8 cellular contexts compared by ENCODE assay signal in genomic region chr2:230798769-230799399, GRCh38.
DNase-seq lines count a peak whose midpoint lies in the region; ATAC-seq and TF ChIP-seq lines count a peak whose summit lies in the region.

No MANE protein-coding gene starts in this region.

- peaks cover 6% of the 10 kb centered on the region for H3K9me3 Mint-ChIP-seq in mesothelial cell of epicardium

- H3K27me3 Mint-ChIP-seq in mesothelial cell of epicardium (ENCODE audit: low read depth) = no peaks in the 10 kb centered on the region

- no peak overlapping the region for H3K27ac Mint-ChIP-seq in mesothelial cell of epicardium

- TF ChIP-seq CTCF in choroid plexus epithelial cell (conservative IDR thresholded peaks at IDR 0.05; ENCODE audit: low read depth, low read length) (peak; percentile 67), mesothelial cell of epicardium (IDR thresholded peaks at IDR 0.05; ENCODE audit: unreplicated experiment) (peak; percentile 47)

- no peak for ATAC-seq in GM21576 (IDR thresholded peaks at IDR 0.05; ENCODE audit: unreplicated experiment)
- ATAC-seq in HG03457 (IDR thresholded peaks at IDR 0.05; ENCODE audit: unreplicated experiment) = no peak

- no peak overlapping the region for H3K4me3 ChIP-seq in choroid plexus epithelial cell (ENCODE audit: low read depth, low read length)

- DNase-seq in activated gamma-delta T cell treated with Interleukin-2 at 50 U/mL for 16 hours = peak; percentile 50
- DNase-seq in activated gamma-delta T cell (lab: John Stamatoyannopoulos, UW) = no peak
- peak; percentile 54 for DNase-seq in LHCN-M2 (ENCODE audit: low read depth)
- DNase-seq in SKM-1 treated with dmso at 0.1 percent for 144 hours (lab: John Stamatoyannopoulos, UW; ENCODE audit: unreplicated experiment) = peak; percentile 34
- DNase-seq in choroid plexus epithelial cell (ENCODE audit: low read depth) = peak; percentile 80
- no peak for DNase-seq in mesothelial cell of epicardium (ENCODE audit: low spot score in 2 of 2, unreplicated experiment in 2 of 2)

- H3K4me3 Mint-ChIP-seq in mesothelial cell of epicardium = no peak overlapping the region

- peaks cover 34% of the 10 kb centered on the region for H3K36me3 Mint-ChIP-seq in mesothelial cell of epicardium

- peaks cover 5% of the 10 kb centered on the region for H3K4me1 Mint-ChIP-seq in mesothelial cell of epicardium

Comparison
In these comparisons a context has a peak if more than half of its experiments do, and no peak if none do; other contexts are left out.
1. DNase-seq: peak in activated gamma-delta T cell treated with Interleukin-2 at 50 U/mL for 16 hours (single experiment), LHCN-M2 (single experiment), SKM-1 treated with dmso at 0.1 percent for 144 hours (single experiment) and choroid plexus epithelial cell (single experiment); none in activated gamma-delta T cell (single experiment) and mesothelial cell of epicardium (0 of 2).